In genomic region chr13:39760521-39760920, GRCh38 we compare ENCODE assay signal across 15 cellular contexts.
DNase-seq lines count a peak whose midpoint lies in the region; ATAC-seq, FAIRE-seq and TF ChIP-seq lines count a peak whose summit lies in the region.
"Had no signal": no experiment of that assay in that cellular context is flagged by ENCODE, and none has a peak within 500 bp of the region (broad histone marks: within the 10 kb centered on the region; RNA-seq: fewer than 3 reads in every experiment).

No MANE protein-coding gene starts in this region.

- ATAC-seq in GM18909 (IDR thresholded peaks at IDR 0.05; ENCODE audit: poor library complexity, unreplicated experiment) (peak; percentile 99), GM21723 (IDR thresholded peaks at IDR 0.05; ENCODE audit: unreplicated experiment) (peak; percentile 82), HG03108 (IDR thresholded peaks at IDR 0.05; ENCODE audit: unreplicated experiment) (peak; percentile 96)
- ATAC-seq: activated naive CD8-positive, alpha-beta T cell treated with anti-CD3 and anti-CD28 coated beads, Interleukin-2, amount 50 U/mL, for 24 hours; left ventricle myocardium superior; SK-N-SH treated with all-trans-retinoic acid at 6 μM for 48 hours; WTC11 had no signal

- H3K9me3 ChIP-seq in kidney (ENCODE audit: control insufficient read depth in 1 of 2, low read length in 2 of 2): no peaks in the 10 kb centered on the region

- DNase-seq in kidney (no peak), GM13976 (ENCODE audit: low spot score) (no peak), NCI-H1694 treated with DMSO at 0.1 percent for 48 hours (lab: John Stamatoyannopoulos, UW) (no peak), RCC 7860 (ENCODE audit: low spot score) (no peak), NCI-H2171 (lab: John Stamatoyannopoulos, UW) (no peak)
- DNase-seq: activated naive CD8-positive, alpha-beta T cell treated with anti-CD3 and anti-CD28 coated beads, Interleukin-2, amount 50 U/mL, for 24 hours; hippocampal formation; left ventricle myocardium superior; NCI-H1930 had no signal

- peak; percentile 38 for FAIRE-seq in kidney (lab: Jason Lieb, UNC)
- no peak for FAIRE-seq in RCC 7860 (lab: Jason Lieb, UNC)

- in situ Hi-C loops in GM13976 (cut with MboI; ENCODE audit: low sequenced_read_pairs, unreplicated experiment): no loop called here

- TF ChIP-seq CTCF in kidney (IDR thresholded peaks at IDR 0.05; ENCODE audit: borderline replicate concordance, extremely low read depth, insufficient read depth) (no peak), GM13976 (IDR thresholded peaks at IDR 0.05; ENCODE audit: borderline replicate concordance, control extremely low read depth, extremely low read depth, insufficient read depth, missing control alignments) (no peak)

- H3K27ac ChIP-seq in kidney (ENCODE audit: low read depth in 2 of 2, low read length in 2 of 2): no peak overlapping the region
- H3K27ac ChIP-seq: neural progenitor cell had no signal

- H3K9ac ChIP-seq in kidney (ENCODE audit: low read length in 2 of 2): no peak overlapping the region
- H3K9ac ChIP-seq: neural progenitor cell had no signal

- no peaks in the 10 kb centered on the region for H3K36me3 ChIP-seq in kidney (ENCODE audit: control insufficient read depth in 1 of 2, insufficient read depth in 2 of 2, low read length in 2 of 2)
- H3K36me3 ChIP-seq: neural progenitor cell had no signal

- no peaks in the 10 kb centered on the region for H3K4me1 ChIP-seq in kidney (ENCODE audit: control insufficient read depth in 1 of 2, insufficient read depth in 1 of 2, low read depth in 1 of 2, low read length in 2 of 2)
- H3K4me1 ChIP-seq: neural progenitor cell had no signal

- intact Hi-C loops in kidney (cut with DNase I): no loop called here

- no peak overlapping the region for H3K4me3 ChIP-seq in kidney (ENCODE audit: low read length in 2 of 2)
- H3K4me3 ChIP-seq: neural progenitor cell had no signal
